In genomic region chr15:78540955-78541743, GRCh38 we compare ENCODE assay signal across 2 cellular contexts.
TF ChIP-seq lines count a peak whose summit lies in the region.

No MANE protein-coding gene starts in this region.

TF ChIP-seq in GM12891, 5 proteins besides CTCF, POLR2A, EP300 and RAD21:
- no peak for TF ChIP-seq PAX5 (IDR thresholded peaks at IDR 0.05; ENCODE audit: insufficient read depth, low read length, severe bottlenecking)
- peak; percentile 55 for TF ChIP-seq SPI1 (IDR thresholded peaks at IDR 0.05; ENCODE audit: low read depth, low read length)
- no peak for TF ChIP-seq POU2F2 (IDR thresholded peaks at IDR 0.05; ENCODE audit: low read depth, low read length)
- no peak for TF ChIP-seq TAF1 (IDR thresholded peaks at IDR 0.05; ENCODE audit: low read depth, low read length)
- TF ChIP-seq POLR2AphosphoS5 (IDR thresholded peaks at IDR 0.05; ENCODE audit: low read depth, low read length), result no peak

TF ChIP-seq in K562, 482 proteins besides CTCF, POLR2A, EP300 and RAD21 (continues in another document):
- no peak for TF ChIP-seq ZNF583 (CRISPR knock-in tag; IDR thresholded peaks at IDR 0.05)
- TF ChIP-seq SMAD3 (CRISPR knock-in tag; conservative IDR thresholded peaks at IDR 0.05), result no peak
- TF ChIP-seq TRIM25 (IDR thresholded peaks at IDR 0.05; ENCODE audit: borderline replicate concordance), result no peak
- TF ChIP-seq ZNF12 (CRISPR knock-in tag; IDR thresholded peaks at IDR 0.05), result no peak
- no peak for TF ChIP-seq ZNF655 (CRISPR knock-in tag; IDR thresholded peaks at IDR 0.05)
- peak; percentile 50; the same call in 1 of the 2 replicates for TF ChIP-seq ATF3 (IDR thresholded peaks at IDR 0.05)
- TF ChIP-seq ATF3 (CRISPR knock-in tag; conservative IDR thresholded peaks at IDR 0.05), result no peak
- no peak for TF ChIP-seq AFF4 (CRISPR knock-in tag; IDR thresholded peaks at IDR 0.05)
- no peak for TF ChIP-seq ETV1 (tag; conservative IDR thresholded peaks at IDR 0.05; ENCODE audit: low read depth)
- TF ChIP-seq SPI1 (IDR thresholded peaks at IDR 0.05; ENCODE audit: borderline replicate concordance, low read depth, low read length), result peak; percentile 71; the same call in 1 of the 2 replicates
- no peak for TF ChIP-seq ADNP (tag; IDR thresholded peaks at IDR 0.05)
- TF ChIP-seq KLF10 (CRISPR knock-in tag; IDR thresholded peaks at IDR 0.05), result no peak
- TF ChIP-seq HINFP (tag; conservative IDR thresholded peaks at IDR 0.05; ENCODE audit: low read depth), result no peak
- TF ChIP-seq ZNF668 (CRISPR knock-in tag; IDR thresholded peaks at IDR 0.05), result no peak
- no peak for TF ChIP-seq GABPA (tag; conservative IDR thresholded peaks at IDR 0.05; ENCODE audit: low read depth)
- TF ChIP-seq CBX8 (IDR thresholded peaks at IDR 0.05; ENCODE audit: borderline replicate concordance, extremely low read depth, low read depth, low read length, poor library complexity, severe bottlenecking), result no peak
- no peak for TF ChIP-seq NR2C2 (CRISPR knock-in tag; IDR thresholded peaks at IDR 0.05)
- 0 out of 2 replicates have a peak, but pooled peaks have one; percentile 14 for TF ChIP-seq NR2C2 (tag; IDR thresholded peaks at IDR 0.05)
- TF ChIP-seq ZNF134 (CRISPR knock-in tag; conservative IDR thresholded peaks at IDR 0.05), result no peak
- no peak for TF ChIP-seq MITF (IDR thresholded peaks at IDR 0.05)
- TF ChIP-seq HMG20B (CRISPR knock-in tag; IDR thresholded peaks at IDR 0.05), result no peak
- TF ChIP-seq GMEB1 (CRISPR knock-in tag; IDR thresholded peaks at IDR 0.05), result no peak
- TF ChIP-seq STAT6 (CRISPR knock-in tag; IDR thresholded peaks at IDR 0.05), result no peak
- TF ChIP-seq SIN3A (IDR thresholded peaks at IDR 0.05; ENCODE audit: borderline replicate concordance in 2 of 2, control insufficient read depth in 1 of 2, low read depth in 2 of 2, low read length in 2 of 2), result 0 out of 4 replicates have a peak, but pooled peaks of 1 of the 2 experiments have one; percentile 2
- TF ChIP-seq JUN (IDR thresholded peaks at IDR 0.05; ENCODE audit: borderline replicate concordance, low read depth, low read length), result no peak
- no peak for TF ChIP-seq JUN (CRISPR knock-in tag; IDR thresholded peaks at IDR 0.05; ENCODE audit: borderline replicate concordance)
- peak; percentile 38 for TF ChIP-seq NFYB (IDR thresholded peaks at IDR 0.05; ENCODE audit: extremely low read depth, insufficient read length)
- TF ChIP-seq SAFB (IDR thresholded peaks at IDR 0.05; ENCODE audit: borderline replicate concordance, low read depth, low read length), result no peak
- TF ChIP-seq CEBPG (CRISPR knock-in tag; IDR thresholded peaks at IDR 0.05), result no peak
- no peak for TF ChIP-seq CEBPG (tag; conservative IDR thresholded peaks at IDR 0.05 in 1 of 2, IDR thresholded peaks at IDR 0.05 in 1 of 2)
- TF ChIP-seq ZNF174 (CRISPR knock-in tag; IDR thresholded peaks at IDR 0.05), result no peak
- no peak for TF ChIP-seq ID3 (CRISPR knock-in tag; IDR thresholded peaks at IDR 0.05)
- TF ChIP-seq ID3 (tag; IDR thresholded peaks at IDR 0.05), result no peak
- TF ChIP-seq ZNF77 (CRISPR knock-in tag; IDR thresholded peaks at IDR 0.05), result no peak
- TF ChIP-seq DLX4 (CRISPR knock-in tag; IDR thresholded peaks at IDR 0.05), result no peak
- no peak for TF ChIP-seq ZBTB33 (CRISPR knock-in tag; IDR thresholded peaks at IDR 0.05)
- no peak for TF ChIP-seq DEAF1 (CRISPR knock-in tag; IDR thresholded peaks at IDR 0.05)
- no peak for TF ChIP-seq ZBTB7A (IDR thresholded peaks at IDR 0.05; ENCODE audit: borderline replicate concordance, control insufficient read depth, low read depth, low read length)
